In the genomic region with DNA sequence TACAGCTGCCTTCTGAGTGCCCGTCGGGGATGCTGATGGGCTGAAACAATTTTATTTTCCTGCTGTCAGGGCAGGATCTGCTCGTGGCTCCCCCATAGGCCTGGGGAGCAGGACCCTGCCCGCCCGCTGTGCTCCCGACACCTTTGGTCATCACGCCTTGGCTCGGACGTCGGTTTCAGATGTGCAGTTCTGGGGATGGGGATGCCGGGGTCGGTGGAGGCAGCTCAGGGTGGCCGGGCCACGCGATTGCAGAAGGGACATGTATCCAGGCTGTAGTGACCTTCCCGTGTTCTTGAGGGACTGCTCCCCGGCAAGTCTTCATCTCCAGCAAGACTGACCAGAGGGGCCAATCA, we compare ENCODE assay signal across 17 cellular contexts.
A peak's percentile ranks its signal among the peaks of the same experiment; 100 is the strongest.
DNase-seq lines count a peak whose midpoint lies in the region; ATAC-seq, FAIRE-seq and TF ChIP-seq lines count a peak whose summit lies in the region.
"Had no signal": no experiment of that assay in that cellular context is flagged by ENCODE, and none has a peak within 500 bp of the region (broad histone marks: within the 10 kb centered on the region; RNA-seq: fewer than 3 reads in every experiment).

No MANE protein-coding gene starts in this region.

- no peaks in the 10 kb centered on the region for H3K36me3 ChIP-seq in left ventricle myocardium inferior
- peaks cover 0 to 11% (median 0%) of the 10 kb centered on the region in 11 experiments; a peak in 7 of 22 replicates for H3K36me3 ChIP-seq in BLaER1 treated with 17β-estradiol and CSF1 and Interleukin-3, amounts not matched to agents 10 nM and 100 nM
- H3K36me3 ChIP-seq in kidney (ENCODE audit: control insufficient read depth in 1 of 2, insufficient read depth in 2 of 2, low read length in 2 of 2) = no peaks in the 10 kb centered on the region
- H3K36me3 ChIP-seq in mucosa of descending colon (ENCODE audit: low read depth) = no peaks in the 10 kb centered on the region
- H3K36me3 ChIP-seq: HAP-1 had no signal

- H3K4me1 ChIP-seq in left ventricle myocardium inferior (no peaks in the 10 kb centered on the region), kidney (ENCODE audit: control insufficient read depth in 1 of 2, insufficient read depth in 1 of 2, low read depth in 1 of 2, low read length in 2 of 2) (no peaks in the 10 kb centered on the region), mucosa of descending colon (ENCODE audit: low read depth) (no peaks in the 10 kb centered on the region)
- peaks cover 0 to 44% (median 30%) of the 10 kb centered on the region in 10 experiments; a peak in 17 of 20 replicates for H3K4me1 ChIP-seq in BLaER1 treated with 17β-estradiol and CSF1 and Interleukin-3, amounts not matched to agents 10 nM and 100 nM
- H3K4me1 ChIP-seq: HAP-1 had no signal

- H3K4me3 ChIP-seq in left ventricle myocardium inferior (no peak overlapping the region), kidney (ENCODE audit: low read length in 2 of 2) (no peak overlapping the region), mucosa of descending colon (no peak overlapping the region)
- no peak overlapping the region for H3K4me3 ChIP-seq in BLaER1 treated with 17β-estradiol and CSF1 and Interleukin-3, amounts not matched to agents 10 nM and 100 nM
- H3K4me3 ChIP-seq: GM12878, GM23338, HAP-1 had no signal

- intact Hi-C loops in left ventricle myocardium superior (cut with micrococcal nuclease) = no loop called here
- intact Hi-C loops in left ventricle myocardium inferior (cut with micrococcal nuclease) = no loop called here
- intact Hi-C loops in kidney (cut with DNase I) = no loop called here
- intact Hi-C loops in mucosa of descending colon (cut with DNase I, micrococcal nuclease) = no loop called here

- H3K27me3 ChIP-seq in left ventricle myocardium inferior (ENCODE audit: low read depth) = peaks cover 21% of the 10 kb centered on the region
- H3K27me3 ChIP-seq in BLaER1 treated with 17β-estradiol and CSF1 and Interleukin-3, amounts not matched to agents 10 nM and 100 nM = no peaks in the 10 kb centered on the region; a peak in 1 of 22 replicates

- FAIRE-seq in kidney (lab: Jason Lieb, UNC) = no peak
- FAIRE-seq: D721Med, GM12878, GM19239 had no signal

- peak overlapping the region in 1 of 11 experiments; percentile 68; a peak in 3 of 22 replicates for H3K9ac ChIP-seq in BLaER1 treated with 17β-estradiol and CSF1 and Interleukin-3, amounts not matched to agents 10 nM and 100 nM
- H3K9ac ChIP-seq in kidney (ENCODE audit: low read length in 2 of 2) = no peak overlapping the region

- peak overlapping the region in 9 of 11 experiments; percentile 12 to 84 (median 75); a peak in 14 of 22 replicates for H3K4me2 ChIP-seq in BLaER1 treated with 17β-estradiol and CSF1 and Interleukin-3, amounts not matched to agents 10 nM and 100 nM
- H3K4me2 ChIP-seq: GM23338 had no signal

- H3K9me3 ChIP-seq in left ventricle myocardium inferior (replicated peaks) = peaks cover 18% of the 10 kb centered on the region
- peaks cover 23 to 28% (median 27%) of the 10 kb centered on the region in 11 experiments for H3K9me3 ChIP-seq in BLaER1 treated with 17β-estradiol and CSF1 and Interleukin-3, amounts not matched to agents 10 nM and 100 nM (replicated peaks in 1 of 11)
- peaks cover 0 to 2% of the 10 kb centered on the region in 2 donors for H3K9me3 ChIP-seq in kidney (ENCODE audit: control insufficient read depth in 1 of 2, low read length in 2 of 2)
- H3K9me3 ChIP-seq in mucosa of descending colon = peaks cover 8% of the 10 kb centered on the region
- H3K9me3 ChIP-seq: HAP-1 had no signal

- no peak overlapping the region for H3K27ac ChIP-seq in left ventricle myocardium inferior (replicated peaks)
- peak overlapping the region in 1 of 11 experiments; percentile 64; a peak in 3 of 22 replicates for H3K27ac ChIP-seq in BLaER1 treated with 17β-estradiol and CSF1 and Interleukin-3, amounts not matched to agents 10 nM and 100 nM
- no peak overlapping the region for H3K27ac ChIP-seq in kidney (ENCODE audit: low read depth in 2 of 2, low read length in 2 of 2)

- no peak for TF ChIP-seq CTCF in left ventricle myocardium inferior (IDR thresholded peaks at IDR 0.05; ENCODE audit: borderline replicate concordance)
- TF ChIP-seq CTCF in kidney (IDR thresholded peaks at IDR 0.05; ENCODE audit: borderline replicate concordance, extremely low read depth, insufficient read depth) = no peak
- TF ChIP-seq CTCF in mucosa of descending colon (IDR thresholded peaks at IDR 0.05) = no peak

- peak; percentile 19 for DNase-seq in left ventricle myocardium superior
- no peak for DNase-seq in left ventricle myocardium inferior
- DNase-seq in kidney = peak; percentile 49
- no peak for DNase-seq in mucosa of descending colon
- no peak for DNase-seq in NCI-H69 (lab: John Stamatoyannopoulos, UW)
- DNase-seq: CD4-positive, alpha-beta T cell; DMS 273 treated with DMSO at 0.1 percent for 48 hours; DMS79; EL; GDM1; HFFc6 had no signal

- H4K20me1 ChIP-seq in BLaER1 treated with 17β-estradiol and CSF1 and Interleukin-3, amounts not matched to agents 10 nM and 100 nM = no peaks in the 10 kb centered on the region; a peak in 1 of 22 replicates

- ATAC-seq in left ventricle myocardium superior (no peak), mucosa of descending colon (no peak)
- ATAC-seq: GM12878, GM23338 had no signal

Comparison
In these comparisons a context has a peak if more than half of its experiments do, and no peak if none do; other contexts are left out.
1. DNase-seq: peak in left ventricle myocardium superior (single experiment) and kidney (single experiment); none in left ventricle myocardium inferior (single experiment), mucosa of descending colon (0 of 3) and NCI-H69 (single experiment).